14 cellular contexts compared by ENCODE assay signal in genomic region chr20:59932616-59933295, GRCh38. TPM values are rescaled to one million over a fixed set of nuclear protein-coding genes. Genes with fewer than 3 reads are reported as not detected.
A peak's percentile ranks its signal among the peaks of the same experiment; 100 is the strongest.
DNase-seq lines count a peak whose midpoint lies in the region; ATAC-seq and TF ChIP-seq lines count a peak whose summit lies in the region.
"Had no signal": no experiment of that assay in that cellular context is flagged by ENCODE, and none has a peak within 500 bp of the region (broad histone marks: within the 10 kb centered on the region; RNA-seq: fewer than 3 reads in every experiment).

No MANE protein-coding gene starts in this region.

- H3K9me2 ChIP-seq in Karpas-422 (replicated peaks; ENCODE audit: insufficient read depth, low read length), result no peaks in the 10 kb centered on the region

- no peak overlapping the region for H3K9ac ChIP-seq in Karpas-422 (ENCODE audit: low read length)
- H3K9ac ChIP-seq: KMS-11, neural progenitor cell had no signal

- no peaks in the 10 kb centered on the region for H4K20me1 ChIP-seq in Karpas-422 (ENCODE audit: insufficient read depth, low read depth, low read length)

- H3K4me3 Mint-ChIP-seq in CD8-positive, alpha-beta T cell, result peak overlapping the region; percentile 69

- no peak overlapping the region for H3K4me2 ChIP-seq in Karpas-422 (ENCODE audit: low read depth, low read length, poor library complexity, severe bottlenecking)
- H3K4me2 ChIP-seq: KMS-11 had no signal

- intact Hi-C loops in CD8-positive, alpha-beta T cell (cut with DNase I, micrococcal nuclease), result loop anchor here in 1 of 2 experiments (10.0 kb wide), 1 partner anchor 1038 kb away; no protein-coding TSS in a partner anchor
- intact Hi-C loops in prostate gland (cut with DNase I), result no loop called here

- no peak for TF ChIP-seq POLR2A in prostate gland (IDR thresholded peaks at IDR 0.05)

- peaks cover 6% of the 10 kb centered on the region; the same call in 1 of the 2 replicates for H3K79me2 ChIP-seq in Karpas-422 (ENCODE audit: low read length)

- CTCF ChIA-PET in CD8-positive, alpha-beta T cell (lab: Charles Lee), result interaction anchor here (1.7 kb wide), 1 partner anchor 36 kb away, joined by 3 read pairs; no protein-coding TSS in a partner anchor

- H2AFZ ChIP-seq in Karpas-422 (ENCODE audit: low read length), result no peak overlapping the region
- H2AFZ ChIP-seq: neural progenitor cell had no signal

- peaks cover 14% of the 10 kb centered on the region for H3K4me1 Mint-ChIP-seq in CD8-positive, alpha-beta T cell (ENCODE audit: low read depth)

- H3K27me3 ChIP-seq in CD8-positive, alpha-beta T cell (ENCODE audit: insufficient read depth, low read length), result no peaks in the 10 kb centered on the region
- H3K27me3 ChIP-seq in prostate gland (replicated peaks; ENCODE audit: insufficient read depth) (no peaks in the 10 kb centered on the region), Karpas-422 (ENCODE audit: low read length) (0 out of 2 replicates have a peak, but pooled peaks cover 2% of the 10 kb centered on the region)

- POLR2A ChIA-PET in CD8-positive, alpha-beta T cell (lab: Charles Lee), result no interaction called here

- H3K9me3 ChIP-seq in CD8-positive, alpha-beta T cell (ENCODE audit: low read length), result no peaks in the 10 kb centered on the region
- H3K9me3 ChIP-seq in prostate gland (no peaks in the 10 kb centered on the region), Karpas-422 (ENCODE audit: low read length) (no peaks in the 10 kb centered on the region)

- H3K27ac Mint-ChIP-seq in CD8-positive, alpha-beta T cell, result no peak overlapping the region
- H3K27ac Mint-ChIP-seq: neural progenitor cell had no signal

- ATAC-seq in CD8-positive, alpha-beta T cell, result no peak
- ATAC-seq in GM18861 (IDR thresholded peaks at IDR 0.05; ENCODE audit: unreplicated experiment), result no peak
- ATAC-seq in activated CD4-positive, CD25-positive, alpha-beta regulatory T cell treated with anti-CD3 and anti-CD28 coated beads, Interleukin-2, amount 50 U/mL, for 24 hours, result no peak

- H3K4me1 ChIP-seq in CD8-positive, alpha-beta T cell (ENCODE audit: insufficient read depth, low read length), result peaks cover 3% of the 10 kb centered on the region
- no peaks in the 10 kb centered on the region for H3K4me1 ChIP-seq in prostate gland (replicated peaks)
- H3K4me1 ChIP-seq in Karpas-422 (ENCODE audit: low read length), result peaks cover 6% of the 10 kb centered on the region
- H3K4me1 ChIP-seq: neural progenitor cell had no signal

- H3K27ac ChIP-seq in CD8-positive, alpha-beta T cell (ENCODE audit: low read depth, low read length), result no peak overlapping the region
- no peak overlapping the region for H3K27ac ChIP-seq in coronary artery
- H3K27ac ChIP-seq in prostate gland, result no peak overlapping the region
- H3K27ac ChIP-seq in Karpas-422 (ENCODE audit: low read length), result no peak overlapping the region
- H3K27ac ChIP-seq: KMS-11, neural progenitor cell had no signal

- DNase-seq in CD8-positive, alpha-beta T cell, result no peak
- no peak for DNase-seq in Jurkat, Clone E6-1 (ENCODE audit: low read depth, low spot score)
- no peak for DNase-seq in coronary artery (ENCODE audit: low spot score)
- no peak for DNase-seq in prostate gland (ENCODE audit: low spot score)
- DNase-seq in Karpas-422, result no peak
- no peak for DNase-seq in UCSD-AML1 (lab: John Stamatoyannopoulos, UW; ENCODE audit: unreplicated experiment)
- DNase-seq: cerebellar nuclear complex, DMS 273 treated with DMSO at 0.1 percent for 48 hours, islet precursor cell, T1000 had no signal

- H3K36me3 ChIP-seq in CD8-positive, alpha-beta T cell (ENCODE audit: insufficient read depth, low read length), result no peaks in the 10 kb centered on the region
- H3K36me3 ChIP-seq in prostate gland (no peaks in the 10 kb centered on the region), Karpas-422 (ENCODE audit: insufficient read depth, low read length) (no peaks in the 10 kb centered on the region)
- H3K36me3 ChIP-seq: neural progenitor cell had no signal

- H3K4me3 ChIP-seq in CD8-positive, alpha-beta T cell (ENCODE audit: low read depth, low read length), result peak overlapping the region; percentile 34
- peak overlapping the region; percentile 56 for H3K4me3 ChIP-seq in Jurkat, Clone E6-1 (ENCODE audit: low read length)
- peak overlapping the region; percentile 74 for H3K4me3 ChIP-seq in coronary artery
- peak overlapping the region; percentile 55 to 66 for H3K4me3 ChIP-seq in prostate gland
- H3K4me3 ChIP-seq in Karpas-422 (ENCODE audit: low read length), result no peak overlapping the region

- peaks cover 2% of the 10 kb centered on the region for H3K36me3 Mint-ChIP-seq in CD8-positive, alpha-beta T cell
- H3K36me3 Mint-ChIP-seq: neural progenitor cell had no signal

- H3K27me3 Mint-ChIP-seq in CD8-positive, alpha-beta T cell (ENCODE audit: low read depth), result no peaks in the 10 kb centered on the region

- no peaks in the 10 kb centered on the region for H3K9me3 Mint-ChIP-seq in CD8-positive, alpha-beta T cell
- H3K9me3 Mint-ChIP-seq: neural progenitor cell had no signal

- WGBS in prostate gland, result 87% methylated on average over 71 of the region's 72 CpGs

- TF ChIP-seq CTCF in CD8-positive, alpha-beta T cell (IDR thresholded peaks at IDR 0.05), result no peak
- TF ChIP-seq CTCF in coronary artery (IDR thresholded peaks at IDR 0.05), result no peak
- TF ChIP-seq CTCF in prostate gland (IDR thresholded peaks at IDR 0.05), result no peak

RNA-seq across cellular contexts. Expression of gene SYCP2, which starts 0.7 kb away (rescaled TPM):
- total RNA-seq in CD8-positive, alpha-beta T cell, result 1 to 10 TPM; 2.4 TPM
- polyA plus RNA-seq in Jurkat, Clone E6-1 (2012; ENCODE audit: insufficient read depth, insufficient read length), result 41.4 TPM
- 10 to 100 TPM in 1 of 2 donors, 1 to 10 TPM in 1; 4.8 to 10.6 TPM for total RNA-seq in prostate gland
- 1.1 and 6.6 TPM in 2 replicates for total RNA-seq in Karpas-422 (2014; rRNA removed; shearing (Covaris generic); ENCODE audit: low replicate concordance)

RNA-seq across cellular contexts. Expression of gene PPP1R3D, which starts 7.3 kb away (rescaled TPM):
- total RNA-seq in CD8-positive, alpha-beta T cell, result 1 to 10 TPM; 3.9 to 4.5 TPM
- 1.6 TPM for polyA plus RNA-seq in Jurkat, Clone E6-1 (2012; ENCODE audit: insufficient read depth, insufficient read length)
- 10 to 100 TPM; 16.0 to 16.6 TPM for total RNA-seq in prostate gland
- 4.2 and 7.0 TPM in 2 replicates for total RNA-seq in Karpas-422 (2014; rRNA removed; shearing (Covaris generic); ENCODE audit: low replicate concordance)

RNA-seq across cellular contexts. Expression of gene FAM217B, which starts 7.4 kb away (rescaled TPM):
- 10 to 100 TPM; 10.1 to 13.5 TPM for total RNA-seq in CD8-positive, alpha-beta T cell
- 14.4 TPM for polyA plus RNA-seq in Jurkat, Clone E6-1 (2012; ENCODE audit: insufficient read depth, insufficient read length)
- 10 to 100 TPM; 13.7 to 18.2 TPM for total RNA-seq in prostate gland
- 12.0 and 16.4 TPM in 2 replicates for total RNA-seq in Karpas-422 (2014; rRNA removed; shearing (Covaris generic); ENCODE audit: low replicate concordance)

RNA-seq across cellular contexts. Expression of gene CDH26, which starts 25.5 kb away (rescaled TPM):
- total RNA-seq in CD8-positive, alpha-beta T cell, result 1 to 10 TPM in 1 of 2 experiments, under 1 TPM in 1; 0.94 to 1.1 TPM
- polyA plus RNA-seq in Jurkat, Clone E6-1 (2012; ENCODE audit: insufficient read depth, insufficient read length), result 1.2 TPM
- total RNA-seq in prostate gland, result 10 to 100 TPM; 11.0 to 30.6 TPM
- 0.22 TPM in 1 of 2 replicates, not detected in the other for total RNA-seq in Karpas-422 (2014; rRNA removed; shearing (Covaris generic); ENCODE audit: low replicate concordance)
